Comparison of ENCODE assay signal across 24 cellular contexts in the genomic region with DNA sequence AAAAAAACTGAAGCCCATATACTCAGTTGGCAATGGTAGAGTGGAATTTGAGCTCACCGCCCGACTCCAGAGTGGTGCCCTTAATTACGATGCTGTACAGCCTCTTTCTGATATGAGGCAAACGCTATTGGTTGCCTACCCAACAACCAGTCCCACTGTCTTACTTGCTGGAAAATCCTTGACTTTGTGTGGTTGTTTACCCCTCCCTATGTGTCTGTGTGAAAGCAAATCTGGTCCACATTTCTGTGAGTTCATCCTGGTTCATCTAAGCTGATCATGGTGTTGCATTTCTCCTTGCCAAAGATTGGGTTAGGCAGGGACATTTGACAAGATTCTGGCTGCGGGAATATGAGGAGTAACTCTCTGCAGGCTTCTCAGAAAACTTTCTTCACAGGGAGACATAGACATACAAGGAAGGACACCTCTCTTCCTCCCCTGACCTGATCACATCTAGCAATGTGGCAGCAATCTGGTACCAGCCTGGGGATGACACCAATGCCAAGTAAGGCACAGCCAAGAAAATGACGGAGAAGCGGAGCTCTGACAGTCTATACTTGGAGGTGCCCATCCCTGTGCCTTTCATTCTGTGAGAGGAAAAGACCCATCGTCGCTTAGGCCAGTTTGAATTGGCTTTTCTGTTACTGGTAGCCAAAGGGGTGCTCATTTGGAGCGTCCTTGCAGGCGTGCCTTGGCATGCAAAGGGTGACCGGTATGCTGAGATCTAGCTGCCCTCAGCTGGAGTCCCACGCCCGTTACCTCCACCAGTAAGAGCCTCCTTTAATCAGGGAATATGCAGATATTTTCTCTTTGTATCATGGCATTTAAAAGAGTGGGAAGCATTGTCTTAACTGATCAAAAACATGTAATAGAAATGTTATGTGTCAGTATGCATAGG.
"Had no signal": no experiment of that assay in that cellular context is flagged by ENCODE, and none has a peak within 500 bp of the region (broad histone marks: within the 10 kb centered on the region; RNA-seq: fewer than 3 reads in every experiment).

No MANE protein-coding gene starts in this region.

- H3K4me2 ChIP-seq: smooth muscle cell had no signal

- H3K36me3 ChIP-seq: heart left ventricle, tibial nerve had no signal

- H3K27me3 Mint-ChIP-seq: activated CD8-positive, alpha-beta memory T cell treated with anti-CD3 and anti-CD28 coated beads, Interleukin-2, amount 10 ng/mL, durations not matched to agents 7 days and 5 days; activated naive CD4-positive, alpha-beta T cell treated with anti-CD3 and anti-CD28 coated beads, Interleukin-2, amount 50 U/mL, for 24 hours; naive thymus-derived CD4-positive, alpha-beta T cell; stimulated activated naive B cell treated with anti-CD40 and anti-IgM and Interleukin-4, amounts not matched to agents 10 μg/mL and 1 μg/mL and 100 μg/mL, for 72 hours had no signal

- H3K27ac Mint-ChIP-seq: activated CD8-positive, alpha-beta memory T cell treated with anti-CD3 and anti-CD28 coated beads, Interleukin-2, amount 10 ng/mL, durations not matched to agents 7 days and 5 days; activated CD8-positive, alpha-beta T cell treated with anti-CD3 and anti-CD28 coated beads, Interleukin-2, amount 10 ng/mL, durations not matched to agents 7 days and 5 days; activated naive CD4-positive, alpha-beta T cell treated with anti-CD3 and anti-CD28 coated beads, Interleukin-2, amount 50 U/mL, for 24 hours; activated T-helper 2 cell treated with anti-CD3 and anti-CD28 coated beads, Interferon-gamma antibody, Interleukin-2, Interleukin-4, amounts not matched to agents 10 μg/mL and 5 μg/mL and 100 μg/mL, durations not matched to agents 14 hours and 24 hours and 36 hours; naive thymus-derived CD4-positive, alpha-beta T cell; stimulated activated naive B cell treated with anti-CD40 and anti-IgM and Interleukin-4, amounts not matched to agents 10 μg/mL and 1 μg/mL and 100 μg/mL, for 72 hours; T-helper 1 cell treated with Interleukin-12 subunit alpha and Interleukin-12 subunit beta and Interleukin-4 antibody, amounts not matched to agents 30 μg/mL and 1 μg/mL, for 36 hours had no signal

- H3K4me3 Mint-ChIP-seq: activated CD8-positive, alpha-beta memory T cell treated with anti-CD3 and anti-CD28 coated beads, Interleukin-2, amount 10 ng/mL, durations not matched to agents 7 days and 5 days; activated CD8-positive, alpha-beta T cell treated with anti-CD3 and anti-CD28 coated beads, Interleukin-2, amount 10 ng/mL, durations not matched to agents 7 days and 5 days; activated naive CD4-positive, alpha-beta T cell treated with anti-CD3 and anti-CD28 coated beads, Interleukin-2, amount 50 U/mL, for 24 hours; naive thymus-derived CD4-positive, alpha-beta T cell; neural crest cell; stimulated activated naive B cell treated with anti-CD40 and anti-IgM and Interleukin-4, amounts not matched to agents 10 μg/mL and 1 μg/mL and 100 μg/mL, for 72 hours; T-helper 1 cell treated with Interleukin-12 subunit alpha and Interleukin-12 subunit beta and Interleukin-4 antibody, amounts not matched to agents 30 μg/mL and 1 μg/mL, for 36 hours had no signal

- H3K9me3 Mint-ChIP-seq: activated naive CD4-positive, alpha-beta T cell treated with anti-CD3 and anti-CD28 coated beads, Interleukin-2, amount 50 U/mL, for 24 hours; activated T-helper 2 cell treated with anti-CD3 and anti-CD28 coated beads, Interferon-gamma antibody, Interleukin-2, Interleukin-4, amounts not matched to agents 10 μg/mL and 5 μg/mL and 100 μg/mL, durations not matched to agents 14 hours and 24 hours and 36 hours; stimulated activated naive B cell treated with anti-CD40 and anti-IgM and Interleukin-4, amounts not matched to agents 10 μg/mL and 1 μg/mL and 100 μg/mL, for 72 hours; T-helper 1 cell treated with Interleukin-12 subunit alpha and Interleukin-12 subunit beta and Interleukin-4 antibody, amounts not matched to agents 30 μg/mL and 1 μg/mL, for 36 hours had no signal

- H3K27me3 ChIP-seq: heart left ventricle, stomach, tibial nerve had no signal

- DNase-seq: activated CD4-positive, CD25-positive, alpha-beta regulatory T cell treated with anti-CD3 and anti-CD28 coated beads, Interleukin-2, amount 50 U/mL, for 72 hours; activated CD8-positive, alpha-beta memory T cell treated with anti-CD3 and anti-CD28 coated beads, Interleukin-2, amount 10 ng/mL, durations not matched to agents 7 days and 5 days; activated CD8-positive, alpha-beta T cell treated with anti-CD3 and anti-CD28 coated beads, Interleukin-2, amount 10 ng/mL, durations not matched to agents 7 days and 5 days; activated T-cell treated with anti-CD3 and anti-CD28 coated beads, Interleukin-2, amount 50 U/mL, for 48 hours; dermis blood vessel endothelial cell; effector CD8-positive, alpha-beta T cell; heart left ventricle; midbrain; naive thymus-derived CD4-positive, alpha-beta T cell; occipital lobe; retina; stimulated activated CD4-positive, alpha-beta T cell treated with anti-CD3 and anti-CD28 coated beads, Interleukin-1b, Interleukin-23, amount 100 ng/mL, for 48 hours; stimulated activated CD4-positive, alpha-beta T cell treated with anti-CD3 and anti-CD28 coated beads, Interleukin-4, amount 100 ng/mL, for 4 hours; stimulated activated naive B cell treated with anti-CD40 and anti-IgM and Interleukin-4, amounts not matched to agents 10 μg/mL and 1 μg/mL and 100 μg/mL, for 72 hours; stomach; SW 1271; T1000 had no signal

- H3K27ac ChIP-seq: heart left ventricle, stomach, tibial nerve had no signal

- ATAC-seq: activated CD8-positive, alpha-beta memory T cell treated with anti-CD3 and anti-CD28 coated beads, Interleukin-2, amount 10 ng/mL, durations not matched to agents 7 days and 5 days; activated CD8-positive, alpha-beta T cell treated with anti-CD3 and anti-CD28 coated beads, Interleukin-2, amount 10 ng/mL, durations not matched to agents 7 days and 5 days; heart left ventricle; naive thymus-derived CD4-positive, alpha-beta T cell; sciatic nerve; stimulated activated naive B cell treated with anti-CD40 and anti-IgM and Interleukin-4, amounts not matched to agents 10 μg/mL and 1 μg/mL and 100 μg/mL, for 72 hours had no signal

- H3K4me3 ChIP-seq: heart left ventricle, smooth muscle cell, stomach, tibial nerve had no signal

- H3K9me3 ChIP-seq: heart left ventricle, stomach, tibial nerve had no signal
